ENCODE assay signal across 8 cellular contexts in genomic region chr1:215569987-215570824, GRCh38. TPM values are rescaled to one million over a fixed set of nuclear protein-coding genes. Genes with fewer than 3 reads are reported as not detected.
A peak's percentile ranks its signal among the peaks of the same experiment; 100 is the strongest.
DNase-seq lines count a peak whose midpoint lies in the region; ATAC-seq, FAIRE-seq and TF ChIP-seq lines count a peak whose summit lies in the region.
"Had no signal": no experiment of that assay in that cellular context is flagged by ENCODE, and none has a peak within 500 bp of the region (broad histone marks: within the 10 kb centered on the region; RNA-seq: fewer than 3 reads in every experiment).

No MANE protein-coding gene starts in this region.

- no peak for TF ChIP-seq CTCF in epithelial cell of proximal tubule (conservative IDR thresholded peaks at IDR 0.05; ENCODE audit: low read depth, low read length)

- H3K9me3 ChIP-seq in NT2/D1 (ENCODE audit: insufficient read depth, low read length) (no peaks in the 10 kb centered on the region), skeletal muscle satellite cell (replicated peaks; ENCODE audit: low read length) (no peaks in the 10 kb centered on the region)

- peak overlapping the region; percentile 84 for H3K4me2 ChIP-seq in skeletal muscle satellite cell (ENCODE audit: low read length)

- H3K27me3 ChIP-seq in NT2/D1 (ENCODE audit: insufficient read depth, insufficient read length): no peaks in the 10 kb centered on the region
- no peaks in the 10 kb centered on the region for H3K27me3 ChIP-seq in skeletal muscle satellite cell (ENCODE audit: control insufficient read depth, insufficient read depth, low read length)

- H3K36me3 ChIP-seq in NT2/D1 (ENCODE audit: insufficient read depth, insufficient read length, low read length) (peaks cover 3% of the 10 kb centered on the region), skeletal muscle satellite cell (ENCODE audit: insufficient read depth, low read length) (no peaks in the 10 kb centered on the region)

- no peaks in the 10 kb centered on the region for H3K4me1 ChIP-seq in NT2/D1 (ENCODE audit: insufficient read depth, insufficient read length)
- peaks cover 26% of the 10 kb centered on the region for H3K4me1 ChIP-seq in skeletal muscle satellite cell (ENCODE audit: control insufficient read depth, insufficient read depth, low read length)

- H3K9ac ChIP-seq in NT2/D1 (ENCODE audit: insufficient read length, low read depth) (peak overlapping the region; percentile 7), skeletal muscle satellite cell (ENCODE audit: low read depth, low read length) (peak overlapping the region; percentile 27)

- no peak overlapping the region for H3K4me3 ChIP-seq in NT2/D1 (ENCODE audit: insufficient read length, low read depth)
- peak overlapping the region; percentile 90 for H3K4me3 ChIP-seq in epithelial cell of proximal tubule (ENCODE audit: low read depth, low read length)
- peak overlapping the region; percentile 76 for H3K4me3 ChIP-seq in skeletal muscle satellite cell (ENCODE audit: low read length)

- peak; percentile 20 for FAIRE-seq in H54 (lab: Jason Lieb, UNC)

- DNase-seq in H54 (ENCODE audit: insufficient read length, low spot score) (no peak), NT2/D1 (ENCODE audit: low read depth, low spot score) (no peak), epithelial cell of proximal tubule (ENCODE audit: low read depth) (no peak), mucosa of gallbladder (ENCODE audit: low spot score) (no peak)
- DNase-seq in activated CD4-positive, CD25-positive, alpha-beta regulatory T cell (lab: John Stamatoyannopoulos, UW): no peak
- DNase-seq: activated CD8-positive, alpha-beta T cell treated with anti-CD3 and anti-CD28 coated beads for 36 hours had no signal

- TF ChIP-seq POLR2A in H54 (IDR thresholded peaks at IDR 0.05; ENCODE audit: low read depth, low read length): no peak

- ATAC-seq in HG03457 (IDR thresholded peaks at IDR 0.05; ENCODE audit: unreplicated experiment): no peak
- ATAC-seq: activated CD8-positive, alpha-beta T cell treated with anti-CD3 and anti-CD28 coated beads for 36 hours had no signal

RNA-seq across cellular contexts. Expression of gene KCTD3, which starts 3.1 kb away (rescaled TPM):
- total RNA-seq in epithelial cell of proximal tubule: 24.7 and 31.5 TPM in 2 replicates
- total RNA-seq in skeletal muscle satellite cell (2012; rRNA removed): 32.8 and 34.0 TPM in 2 replicates
- total RNA-seq in mucosa of gallbladder: 55.7 TPM
